12 cellular contexts compared by ENCODE assay signal in genomic region chr13:41802684-41803554, GRCh38.
DNase-seq lines count a peak whose midpoint lies in the region; ATAC-seq and TF ChIP-seq lines count a peak whose summit lies in the region.
"Had no signal": no experiment of that assay in that cellular context is flagged by ENCODE, and none has a peak within 500 bp of the region (broad histone marks: within the 10 kb centered on the region; RNA-seq: fewer than 3 reads in every experiment).

No MANE protein-coding gene starts in this region.

- DNase-seq in activated CD8-positive, alpha-beta T cell treated with anti-CD3 and anti-CD28 coated beads for 36 hours, result peak; percentile 45
- DNase-seq in activated CD8-positive, alpha-beta T cell treated with anti-CD3 and anti-CD28 coated beads, Interleukin-2, amount 10 ng/mL, durations not matched to agents 7 days and 5 days, result no peak
- peak; percentile 36 to 47 for DNase-seq in SJSA1 (ENCODE audit: low read depth in 1 of 2, low spot score in 2 of 2)
- DNase-seq in fibroblast of mammary gland (ENCODE audit: low read depth), result peak; percentile 86
- DNase-seq in stimulated activated CD4-positive, alpha-beta T cell treated with anti-CD3 and anti-CD28 coated beads, Interleukin-2, amount 100 ng/mL, for 24 hours, result peak; percentile 2 to 19
- DNase-seq in progenitor cell of endocrine pancreas (ENCODE audit: low spot score, unreplicated experiment), result no peak
- no peak for DNase-seq in NCI-H2196 treated with DMSO at 0.1 percent for 48 hours (lab: John Stamatoyannopoulos, UW; ENCODE audit: unreplicated experiment)
- DNase-seq: DMS79, PC-9, right cardiac atrium had no signal

- H3K4me3 ChIP-seq in SJSA1, result no peak overlapping the region
- no peak overlapping the region for H3K4me3 ChIP-seq in fibroblast of mammary gland (ENCODE audit: control insufficient read depth, low read depth, low read length)
- H3K4me3 ChIP-seq: K562, PC-9 had no signal

- no peaks in the 10 kb centered on the region; the same call in 1 of the 2 replicates for H3K9me3 ChIP-seq in SJSA1 (replicated peaks)

- H3K4me3 Mint-ChIP-seq in activated CD8-positive, alpha-beta T cell treated with anti-CD3 and anti-CD28 coated beads for 36 hours, result no peak overlapping the region
- no peak overlapping the region for H3K4me3 Mint-ChIP-seq in activated CD8-positive, alpha-beta T cell treated with anti-CD3 and anti-CD28 coated beads, Interleukin-2, amount 10 ng/mL, durations not matched to agents 7 days and 5 days
- no peak overlapping the region for H3K4me3 Mint-ChIP-seq in progenitor cell of endocrine pancreas (ENCODE audit: low read depth)

- H3K36me3 ChIP-seq in SJSA1, result no peaks in the 10 kb centered on the region; the same call in 1 of the 2 replicates

- H3K27ac ChIP-seq in SJSA1, result peak overlapping the region; percentile 28; the same call in 1 of the 2 replicates
- H3K27ac ChIP-seq: PC-9 had no signal

- POLR2A ChIA-PET in activated CD8-positive, alpha-beta T cell treated with anti-CD3 and anti-CD28 coated beads for 36 hours (lab: Charles Lee), result interaction anchor here (0.6 kb wide), 2 partner anchors 84 to 147 kb away, joined by 3 read pairs; no protein-coding TSS in a partner anchor
- POLR2A ChIA-PET in activated CD8-positive, alpha-beta T cell treated with anti-CD3 and anti-CD28 coated beads, Interleukin-2, amount 10 ng/mL, durations not matched to agents 7 days and 5 days (lab: Charles Lee), result no interaction called here

- H3K27me3 ChIP-seq in SJSA1 (replicated peaks), result no peaks in the 10 kb centered on the region

- H3K36me3 Mint-ChIP-seq in activated CD8-positive, alpha-beta T cell treated with anti-CD3 and anti-CD28 coated beads for 36 hours (ENCODE audit: low read depth), result peaks cover 59% of the 10 kb centered on the region
- peaks cover 51% of the 10 kb centered on the region for H3K36me3 Mint-ChIP-seq in activated CD8-positive, alpha-beta T cell treated with anti-CD3 and anti-CD28 coated beads, Interleukin-2, amount 10 ng/mL, durations not matched to agents 7 days and 5 days (ENCODE audit: low read depth)
- peaks cover 39% of the 10 kb centered on the region for H3K36me3 Mint-ChIP-seq in progenitor cell of endocrine pancreas (ENCODE audit: insufficient read depth)

- ATAC-seq in activated CD8-positive, alpha-beta T cell treated with anti-CD3 and anti-CD28 coated beads for 36 hours, result peak; percentile 20
- ATAC-seq in activated CD8-positive, alpha-beta T cell treated with anti-CD3 and anti-CD28 coated beads, Interleukin-2, amount 10 ng/mL, durations not matched to agents 7 days and 5 days, result no peak
- ATAC-seq in GM21423 (IDR thresholded peaks at IDR 0.05; ENCODE audit: unreplicated experiment), result no peak
- ATAC-seq: K562, right cardiac atrium had no signal

- intact Hi-C loops in activated CD8-positive, alpha-beta T cell treated with anti-CD3 and anti-CD28 coated beads for 36 hours (cut with micrococcal nuclease), result no loop called here

- peaks cover 13% of the 10 kb centered on the region for H3K9me3 Mint-ChIP-seq in activated CD8-positive, alpha-beta T cell treated with anti-CD3 and anti-CD28 coated beads for 36 hours
- peaks cover 13% of the 10 kb centered on the region for H3K9me3 Mint-ChIP-seq in activated CD8-positive, alpha-beta T cell treated with anti-CD3 and anti-CD28 coated beads, Interleukin-2, amount 10 ng/mL, durations not matched to agents 7 days and 5 days (ENCODE audit: insufficient read depth)
- peaks cover 25% of the 10 kb centered on the region for H3K9me3 Mint-ChIP-seq in progenitor cell of endocrine pancreas (ENCODE audit: low read depth)

- no peaks in the 10 kb centered on the region for H3K27me3 Mint-ChIP-seq in activated CD8-positive, alpha-beta T cell treated with anti-CD3 and anti-CD28 coated beads for 36 hours
- no peaks in the 10 kb centered on the region for H3K27me3 Mint-ChIP-seq in activated CD8-positive, alpha-beta T cell treated with anti-CD3 and anti-CD28 coated beads, Interleukin-2, amount 10 ng/mL, durations not matched to agents 7 days and 5 days (ENCODE audit: low read depth)
- H3K27me3 Mint-ChIP-seq in progenitor cell of endocrine pancreas, result no peaks in the 10 kb centered on the region

- CTCF ChIA-PET in activated CD8-positive, alpha-beta T cell treated with anti-CD3 and anti-CD28 coated beads for 36 hours (lab: Charles Lee), result no interaction called here
- CTCF ChIA-PET in activated CD8-positive, alpha-beta T cell treated with anti-CD3 and anti-CD28 coated beads, Interleukin-2, amount 10 ng/mL, durations not matched to agents 7 days and 5 days (lab: Charles Lee), result interaction anchor here (0.9 kb wide), 1 partner anchor 14 kb away, joined by 3 read pairs; no protein-coding TSS in a partner anchor

- TF ChIP-seq CTCF in activated CD8-positive, alpha-beta T cell treated with anti-CD3 and anti-CD28 coated beads for 36 hours (IDR thresholded peaks at IDR 0.05), result no peak
- TF ChIP-seq CTCF in fibroblast of mammary gland (conservative IDR thresholded peaks at IDR 0.05; ENCODE audit: control insufficient read depth, insufficient read depth, low read depth, low read length), result no peak
- TF ChIP-seq CTCF in progenitor cell of endocrine pancreas (IDR thresholded peaks at IDR 0.05; ENCODE audit: unreplicated experiment), result no peak

- H3K4me1 Mint-ChIP-seq in activated CD8-positive, alpha-beta T cell treated with anti-CD3 and anti-CD28 coated beads for 36 hours (ENCODE audit: low read depth), result peaks cover 19% of the 10 kb centered on the region
- H3K4me1 Mint-ChIP-seq in activated CD8-positive, alpha-beta T cell treated with anti-CD3 and anti-CD28 coated beads, Interleukin-2, amount 10 ng/mL, durations not matched to agents 7 days and 5 days (ENCODE audit: low read depth), result no peaks in the 10 kb centered on the region
- no peaks in the 10 kb centered on the region for H3K4me1 Mint-ChIP-seq in progenitor cell of endocrine pancreas (ENCODE audit: low read depth)

- H3K4me1 ChIP-seq in SJSA1 (replicated peaks), result peaks cover 11% of the 10 kb centered on the region

- H3K27ac Mint-ChIP-seq in activated CD8-positive, alpha-beta T cell treated with anti-CD3 and anti-CD28 coated beads for 36 hours, result peak overlapping the region; percentile 69
- H3K27ac Mint-ChIP-seq in activated CD8-positive, alpha-beta T cell treated with anti-CD3 and anti-CD28 coated beads, Interleukin-2, amount 10 ng/mL, durations not matched to agents 7 days and 5 days, result no peak overlapping the region
- no peak overlapping the region for H3K27ac Mint-ChIP-seq in progenitor cell of endocrine pancreas

Comparison
In these comparisons a context has a peak if more than half of its experiments do, and no peak if none do; other contexts are left out.
1. DNase-seq: peak in activated CD8-positive, alpha-beta T cell treated with anti-CD3 and anti-CD28 coated beads for 36 hours (single experiment), SJSA1 (2 of 2), fibroblast of mammary gland (single experiment) and stimulated activated CD4-positive, alpha-beta T cell treated with anti-CD3 and anti-CD28 coated beads, Interleukin-2, amount 100 ng/mL, for 24 hours (2 of 2); none in activated CD8-positive, alpha-beta T cell treated with anti-CD3 and anti-CD28 coated beads, Interleukin-2, amount 10 ng/mL, durations not matched to agents 7 days and 5 days (single experiment), progenitor cell of endocrine pancreas (single experiment) and NCI-H2196 treated with DMSO at 0.1 percent for 48 hours (single experiment).